Comparison of ENCODE assay signal across 8 cellular contexts in genomic region chr19:50328257-50329145, GRCh38. TPM values are rescaled to one million over a fixed set of nuclear protein-coding genes. Genes with fewer than 3 reads are reported as not detected.
A peak's percentile ranks its signal among the peaks of the same experiment; 100 is the strongest.
DNase-seq lines count a peak whose midpoint lies in the region; ATAC-seq and TF ChIP-seq lines count a peak whose summit lies in the region.

No MANE protein-coding gene starts in this region.

- CTCF ChIA-PET in SK-N-SH (lab: Yijun Ruan, JAX), result interaction anchor here (0.6 to 2.1 kb wide), 17 partner anchors 10 to 394 kb away, joined by 3 to 17 read pairs (median 4); no protein-coding TSS in a partner anchor

- H3K27me3 ChIP-seq in SK-N-SH (ENCODE audit: insufficient read depth), result peaks cover 16% of the 10 kb centered on the region; the same call in 1 of the 2 replicates
- H3K27me3 ChIP-seq in GM23248 (replicated peaks; ENCODE audit: insufficient read depth), result peaks cover 54% of the 10 kb centered on the region
- H3K27me3 ChIP-seq in NT2/D1 (ENCODE audit: insufficient read depth, insufficient read length), result no peaks in the 10 kb centered on the region
- no peaks in the 10 kb centered on the region for H3K27me3 ChIP-seq in endocrine pancreas (ENCODE audit: control insufficient read depth, insufficient read depth, low read length)
- H3K27me3 ChIP-seq in gastrocnemius medialis, result peaks cover 18 to 29% (median 23%) of the 10 kb centered on the region in 3 donors

- 0 out of 2 replicates have a peak, but pooled peaks cover 3% of the 10 kb centered on the region for H4K20me1 ChIP-seq in SK-N-SH (ENCODE audit: insufficient read depth)
- no peaks in the 10 kb centered on the region for H4K20me1 ChIP-seq in GM23248 (ENCODE audit: insufficient read depth)

- H3K4me2 ChIP-seq in SK-N-SH (peak overlapping the region; percentile 68; the same call in 1 of the 2 replicates), GM23248 (ENCODE audit: unreplicated experiment) (no peak overlapping the region)

- DNase-seq in SK-N-SH (peak; percentile 55), GM23248 (peak; percentile 55), NT2/D1 (ENCODE audit: low read depth, low spot score) (no peak), gastrocnemius medialis (no peak), RPMI8226 (no peak), NCI-H2029 treated with DMSO at 0.1 percent for 48 hours (lab: John Stamatoyannopoulos, UW) (no peak)

- no peak for TF ChIP-seq POLR2A in gastrocnemius medialis (IDR thresholded peaks at IDR 0.05)

- POLR2A ChIA-PET in SK-N-SH (lab: Yijun Ruan, JAX), result interaction anchor here (0.8 to 1.0 kb wide), 4 partner anchors 12 to 16 kb away, joined by 3 to 9 read pairs (median 4); no protein-coding TSS in a partner anchor

- H3K4me3 ChIP-seq in SK-N-SH (ENCODE audit: low read depth in 2 of 2, low read length in 1 of 2) (peak overlapping the region; percentile 45 to 56), GM23248 (no peak overlapping the region), NT2/D1 (ENCODE audit: insufficient read length, low read depth) (peak overlapping the region; percentile 77), endocrine pancreas (ENCODE audit: control insufficient read depth, insufficient read depth, low read length) (no peak overlapping the region), gastrocnemius medialis (peak overlapping the region; percentile 44 to 54 (median 50))

- H3K9ac ChIP-seq in SK-N-SH (no peak overlapping the region), GM23248 (no peak overlapping the region), NT2/D1 (ENCODE audit: insufficient read length, low read depth) (peak overlapping the region; percentile 86), endocrine pancreas (ENCODE audit: control insufficient read depth, insufficient read depth, low read length) (peak overlapping the region; percentile 62)

- H3K27ac ChIP-seq in SK-N-SH (ENCODE audit: low read depth in 2 of 2, low read length in 1 of 2) (peak overlapping the region in 1 of 2 experiments; percentile 63; a peak in 1 of 4 replicates), GM23248 (no peak overlapping the region), gastrocnemius medialis (no peak overlapping the region)

- WGBS in SK-N-SH (ENCODE audit: low lambda C conversion rate), result 3% methylated on average over 41 of the region's 141 CpGs
- WGBS in GM23248 (ENCODE audit: low coverage in 1 of 2, low lambda C conversion rate in 2 of 2, missing lambda C conversion rate in 2 of 2), 2 experiments, result 4 to 6% methylated on average over 77 of the region's 141 CpGs

- H2AFZ ChIP-seq in SK-N-SH (ENCODE audit: low read depth) (no peak overlapping the region), GM23248 (no peak overlapping the region)

- TF ChIP-seq RAD21 in SK-N-SH (IDR thresholded peaks at IDR 0.05; ENCODE audit: low read length), result no peak

- H3K36me3 ChIP-seq in SK-N-SH (replicated peaks in 1 of 2; ENCODE audit: control insufficient read depth in 1 of 2, insufficient read depth in 2 of 2, low read length in 1 of 2), result no peaks in the 10 kb centered on the region
- no peaks in the 10 kb centered on the region for H3K36me3 ChIP-seq in GM23248 (ENCODE audit: low read depth)
- H3K36me3 ChIP-seq in NT2/D1 (ENCODE audit: insufficient read depth, insufficient read length, low read length), result peaks cover 9% of the 10 kb centered on the region
- no peaks in the 10 kb centered on the region for H3K36me3 ChIP-seq in endocrine pancreas (ENCODE audit: control insufficient read depth, insufficient read depth, low read length)
- no peaks in the 10 kb centered on the region for H3K36me3 ChIP-seq in gastrocnemius medialis

- TF ChIP-seq CTCF in SK-N-SH (IDR thresholded peaks at IDR 0.05) (no peak), gastrocnemius medialis (IDR thresholded peaks at IDR 0.05 in 4 of 5, conservative IDR thresholded peaks at IDR 0.05 in 1 of 5) (peak in 4 of 5 experiments; percentile 15 to 33 (median 24))

- H3K79me2 ChIP-seq in SK-N-SH (ENCODE audit: insufficient read depth) (no peaks in the 10 kb centered on the region), GM23248 (ENCODE audit: insufficient read depth) (no peaks in the 10 kb centered on the region)

- ATAC-seq in SK-N-SH treated with all-trans-retinoic acid at 6 μM for 48 hours (no peak; the same call in 2 of the 3 replicates), gastrocnemius medialis (no peak)

- H3K9me3 ChIP-seq in SK-N-SH (no peaks in the 10 kb centered on the region), GM23248 (ENCODE audit: low read depth) (no peaks in the 10 kb centered on the region), NT2/D1 (ENCODE audit: insufficient read depth, low read length) (no peaks in the 10 kb centered on the region), endocrine pancreas (ENCODE audit: control insufficient read depth, low read length) (no peaks in the 10 kb centered on the region), gastrocnemius medialis (no peaks in the 10 kb centered on the region)

- in situ Hi-C loops in GM23248 (cut with MboI), result no loop called here
- in situ Hi-C loops in gastrocnemius medialis (cut with MboI; ENCODE audit: low sequenced_read_pairs in 4 of 4), result no loop called here

- TF ChIP-seq EP300 in SK-N-SH (IDR thresholded peaks at IDR 0.05; ENCODE audit: borderline replicate concordance in 1 of 2, low read depth in 1 of 2, low read length in 1 of 2), result no peak

- H3K9me2 ChIP-seq in SK-N-SH (no peaks in the 10 kb centered on the region), GM23248 (ENCODE audit: insufficient read depth) (no peaks in the 10 kb centered on the region)

- intact Hi-C loops in gastrocnemius medialis (cut with DNase I; ENCODE audit: low total_unique reads), result loop anchor here (1.0 kb wide), 1 partner anchor 303 kb away; the partner anchor contains the start of gene VRK3

- H3F3A ChIP-seq in SK-N-SH (replicated peaks; ENCODE audit: insufficient read depth) (peaks cover 9% of the 10 kb centered on the region), GM23248 (ENCODE audit: insufficient read depth) (no peaks in the 10 kb centered on the region)

- peaks cover 7 to 51% of the 10 kb centered on the region in 2 experiments; a peak in 2 of 4 replicates for H3K4me1 ChIP-seq in SK-N-SH (ENCODE audit: control insufficient read depth in 1 of 2, insufficient read depth in 2 of 2, low read depth in 1 of 2, low read length in 1 of 2)
- H3K4me1 ChIP-seq in GM23248 (ENCODE audit: insufficient read depth), result no peaks in the 10 kb centered on the region
- peaks cover 4% of the 10 kb centered on the region for H3K4me1 ChIP-seq in NT2/D1 (ENCODE audit: insufficient read depth, insufficient read length)
- H3K4me1 ChIP-seq in endocrine pancreas (ENCODE audit: control insufficient read depth, insufficient read depth, low read length), result no peaks in the 10 kb centered on the region
- peaks cover 34 to 45% of the 10 kb centered on the region in 2 donors for H3K4me1 ChIP-seq in gastrocnemius medialis

TF ChIP-seq in SK-N-SH, 30 proteins besides CTCF, POLR2A, EP300 and RAD21:
- TF ChIP-seq SMC3 (IDR thresholded peaks at IDR 0.05; ENCODE audit: low read depth, low read length) (peak; percentile 2; the same call in 1 of the 2 replicates), TAF1 (IDR thresholded peaks at IDR 0.05; ENCODE audit: borderline replicate concordance, low read depth, low read length) (peak; percentile 34; the same call in 1 of the 2 replicates), ELF1 (IDR thresholded peaks at IDR 0.05) (no peak), NRF1 (IDR thresholded peaks at IDR 0.05; ENCODE audit: low read depth, low read length) (peak; percentile 22; the same call in 1 of the 2 replicates)

TF ChIP-seq in SK-N-SH treated with all-trans-retinoic acid at 6 μM for 48 hours, 23 proteins besides CTCF, POLR2A, EP300 and RAD21 (continues in another document):
- TF ChIP-seq ARNTL (CRISPR knock-in tag; IDR thresholded peaks at IDR 0.05; ENCODE audit: borderline replicate concordance, low read depth), result no peak

RNA-seq across cellular contexts. Expression of gene KCNC3, which starts 0.7 kb away (rescaled TPM):
- polyA plus RNA-seq in SK-N-SH (2012; rRNA removed) (0.26 and 0.30 TPM in 2 replicates), GM23248 (2016; fragmentation: Nextera tagmentation; extraction: Ambion mirVana) (0.04 TPM in 1 of 2 replicates, not detected in the other)
- polyA plus RNA-seq in SK-N-SH (2012; cell fraction: cytosol; rRNA removed), result 0.14 and 0.37 TPM in 2 replicates
- 2.4 and 2.7 TPM in 2 replicates for polyA plus RNA-seq in SK-N-SH (2012; cell fraction: nucleus; rRNA removed)
- total RNA-seq in GM23248 (2014; rRNA removed; shearing (Covaris generic)), result under 0.01 and 0.13 TPM in 2 replicates
- total RNA-seq in gastrocnemius medialis, result 1 to 10 TPM in 1 of 4 donors, under 1 TPM in 3; 0.25 to 1.4 (median 0.53) TPM

RNA-seq across cellular contexts. Expression of gene NAPSA, which starts 36.9 kb away (rescaled TPM):
- polyA plus RNA-seq in SK-N-SH (2012; rRNA removed) (0.43 and 0.76 TPM in 2 replicates), GM23248 (2016; fragmentation: Nextera tagmentation; extraction: Ambion mirVana) (0.15 and 0.38 TPM in 2 replicates)
- polyA plus RNA-seq in SK-N-SH (2012; cell fraction: cytosol; rRNA removed), result 0.05 and 0.20 TPM in 2 replicates
- 3.4 and 4.7 TPM in 2 replicates for polyA plus RNA-seq in SK-N-SH (2012; cell fraction: nucleus; rRNA removed)
- 0.32 and 0.51 TPM in 2 replicates for total RNA-seq in GM23248 (2014; rRNA removed; shearing (Covaris generic))
- total RNA-seq in gastrocnemius medialis, result under 1 TPM in 1 of 4 donors, not detected in 3; 0.09 TPM

RNA-seq across cellular contexts. Expression of gene NR1H2, which starts 47.8 kb away (rescaled TPM):
- 72.8 and 108 TPM in 2 replicates for polyA plus RNA-seq in SK-N-SH (2012; rRNA removed)
- 66.3 and 75.1 TPM in 2 replicates for polyA plus RNA-seq in SK-N-SH (2012; cell fraction: cytosol; rRNA removed)
- polyA plus RNA-seq in SK-N-SH (2012; cell fraction: nucleus; rRNA removed), result 141 and 150 TPM in 2 replicates
- total RNA-seq in GM23248 (2014; rRNA removed; shearing (Covaris generic)), result 96.6 and 140 TPM in 2 replicates
- 102 and 109 TPM in 2 replicates for polyA plus RNA-seq in GM23248 (2016; fragmentation: Nextera tagmentation; extraction: Ambion mirVana)
- 100 to 1,000 TPM; 155 to 232 (median 200) TPM for total RNA-seq in gastrocnemius medialis

RNA-seq across cellular contexts. Expression of gene POLD1, which starts 55.6 kb away (rescaled TPM):
- polyA plus RNA-seq in SK-N-SH (2012; rRNA removed), result 28.6 and 33.6 TPM in 2 replicates
- polyA plus RNA-seq in SK-N-SH (2012; cell fraction: cytosol; rRNA removed), result 8.1 and 14.9 TPM in 2 replicates
- 109 and 151 TPM in 2 replicates for polyA plus RNA-seq in SK-N-SH (2012; cell fraction: nucleus; rRNA removed)
- total RNA-seq in GM23248 (2014; rRNA removed; shearing (Covaris generic)), result 15.6 and 18.3 TPM in 2 replicates
- polyA plus RNA-seq in GM23248 (2016; fragmentation: Nextera tagmentation; extraction: Ambion mirVana), result 12.6 and 13.7 TPM in 2 replicates
- 10 to 100 TPM in 1 of 4 donors, 1 to 10 TPM in 3; 4.0 to 18.3 (median 6.0) TPM for total RNA-seq in gastrocnemius medialis

Comparison
In these comparisons a context has a peak if more than half of its experiments do, and no peak if none do; other contexts are left out.
1. DNase-seq: peak in SK-N-SH (single experiment) and GM23248 (single experiment); none in NT2/D1 (single experiment), gastrocnemius medialis (0 of 2), RPMI8226 (single experiment) and NCI-H2029 treated with DMSO at 0.1 percent for 48 hours (single experiment).
2. H3K4me3 ChIP-seq: peak in SK-N-SH (2 of 2), NT2/D1 (single experiment) and gastrocnemius medialis (4 of 4); none in GM23248 (single experiment) and endocrine pancreas (single experiment).
3. H3K9ac ChIP-seq: peak in NT2/D1 (single experiment) and endocrine pancreas (single experiment); none in SK-N-SH (single experiment) and GM23248 (single experiment).